8 cellular contexts compared by ENCODE assay signal in genomic region chr5:75265731-75266130, GRCh38. TPM values are rescaled to one million over a fixed set of nuclear protein-coding genes. Genes with fewer than 3 reads are reported as not detected.
DNase-seq lines count a peak whose midpoint lies in the region; ATAC-seq and TF ChIP-seq lines count a peak whose summit lies in the region.

No MANE protein-coding gene starts in this region.

- ATAC-seq in foreskin keratinocyte (peak; percentile 34), upper lobe of left lung (ENCODE audit: low FRiP score in 2 of 2) (no peak), GM18519 (IDR thresholded peaks at IDR 0.05; ENCODE audit: low FRiP score, unreplicated experiment) (no peak), GM19463 (IDR thresholded peaks at IDR 0.05; ENCODE audit: unreplicated experiment) (no peak)

- TF ChIP-seq CTCF in GM12865 (IDR thresholded peaks at IDR 0.05; ENCODE audit: insufficient read depth, low read depth, low read length, missing control alignments) (peak; percentile 35), foreskin keratinocyte (conservative IDR thresholded peaks at IDR 0.05) (peak; percentile 88), upper lobe of left lung (IDR thresholded peaks at IDR 0.05) (peak in 4 of 6 experiments; percentile 14 to 40 (median 28))

- no peaks in the 10 kb centered on the region for H3K4me1 ChIP-seq in foreskin keratinocyte
- H3K4me1 ChIP-seq in upper lobe of left lung, result no peaks in the 10 kb centered on the region

- H3K36me3 ChIP-seq in SK-N-MC (ENCODE audit: insufficient read depth, low read length) (no peaks in the 10 kb centered on the region), upper lobe of left lung (no peaks in the 10 kb centered on the region)

- H3K9me3 ChIP-seq in SK-N-MC (ENCODE audit: low read depth, low read length) (no peaks in the 10 kb centered on the region), upper lobe of left lung (no peaks in the 10 kb centered on the region)

- in situ Hi-C loops in ACHN (cut with HindIII; ENCODE audit: low pct_ligation_motif_present, low pct_unique_long_range_greater_than_20kb, low sequenced_read_pairs), result no loop called here

- no peak overlapping the region for H3K27ac ChIP-seq in SK-N-MC
- H3K27ac ChIP-seq in foreskin keratinocyte, result no peak overlapping the region
- no peak overlapping the region for H3K27ac ChIP-seq in upper lobe of left lung

- DNase-seq in ACHN, result peak; percentile 52
- DNase-seq in GM12865 (ENCODE audit: low read depth), result peak; percentile 37
- DNase-seq in SK-N-MC (ENCODE audit: low read depth, low spot score), result peak; percentile 77
- DNase-seq in foreskin keratinocyte, result peak in 1 of 2 donors; percentile 32
- no peak for DNase-seq in upper lobe of left lung
- no peak for DNase-seq in retina

- no peak for TF ChIP-seq EP300 in upper lobe of left lung (IDR thresholded peaks at IDR 0.05)

- H3K27me3 ChIP-seq in foreskin keratinocyte (peaks cover 3% of the 10 kb centered on the region), upper lobe of left lung (no peaks in the 10 kb centered on the region)

- 14 to 19% methylated on average over 2 of the region's 2 CpGs for WGBS in upper lobe of left lung, 2 donors

- H3K4me3 ChIP-seq in GM12865 (ENCODE audit: low read depth, low read length) (no peak overlapping the region), SK-N-MC (no peak overlapping the region), upper lobe of left lung (no peak overlapping the region)

- H3K9ac ChIP-seq in SK-N-MC (ENCODE audit: insufficient read length), result no peak overlapping the region

- no peak for TF ChIP-seq POLR2A in upper lobe of left lung (IDR thresholded peaks at IDR 0.05)

RNA-seq across cellular contexts. Expression of gene ANKRD31, which starts 29.1 kb away (rescaled TPM):
- total RNA-seq in foreskin keratinocyte, result 0.07 and 0.10 TPM in 2 replicates
- 0.01 and 0.03 TPM in 2 replicates for polyA plus RNA-seq in foreskin keratinocyte
- under 1 TPM in 4 of 6 donors, not detected in 2; under 0.01 to 0.17 (median 0.11) TPM for total RNA-seq in upper lobe of left lung

Comparison
In these comparisons a context has a peak if more than half of its experiments do, and no peak if none do; other contexts are left out.
1. DNase-seq: peak in ACHN (single experiment), GM12865 (single experiment) and SK-N-MC (single experiment); none in upper lobe of left lung (0 of 2) and retina (single experiment).
2. CTCF ChIP-seq: peak in every context shown above with its lines; median percentile 88 in foreskin keratinocyte; 35 in GM12865; 28 in upper lobe of left lung.